Comparison of ENCODE assay signal across 27 cellular contexts in genomic region chr5:170097934-170098333, GRCh38. TPM values are rescaled to one million over a fixed set of nuclear protein-coding genes. Genes with fewer than 3 reads are reported as not detected.
A peak's percentile ranks its signal among the peaks of the same experiment; 100 is the strongest.
DNase-seq lines count a peak whose midpoint lies in the region; ATAC-seq and TF ChIP-seq lines count a peak whose summit lies in the region.
"Had no signal": no experiment of that assay in that cellular context is flagged by ENCODE, and none has a peak within 500 bp of the region (broad histone marks: within the 10 kb centered on the region; RNA-seq: fewer than 3 reads in every experiment).

No MANE protein-coding gene starts in this region.

- peak overlapping the region; percentile 31 for H3K27ac Mint-ChIP-seq in activated CD4-positive, alpha-beta T cell treated with anti-CD3 and anti-CD28 coated beads, Interleukin-2, amount 10 ng/mL, durations not matched to agents 7 days and 5 days
- no peak overlapping the region for H3K27ac Mint-ChIP-seq in activated CD4-positive, alpha-beta T cell treated with anti-CD3 and anti-CD28 coated beads, Interleukin-2, amount 10 ng/mL, durations not matched to agents 24 days and 14 days
- peak overlapping the region; percentile 45 for H3K27ac Mint-ChIP-seq in T-helper 17 cell
- H3K27ac Mint-ChIP-seq in activated T-helper 1 cell treated with anti-CD3 and anti-CD28 coated beads, Interleukin-12 subunit alpha, Interleukin-12 subunit beta, Interleukin-2, Interleukin-4 antibody, amounts not matched to agents 30 ng/mL and 10 ng/mL and 1 ng/mL, durations not matched to agents 14 hours and 24 hours and 36 hours: no peak overlapping the region
- H3K27ac Mint-ChIP-seq: activated CD8-positive, alpha-beta T cell treated with anti-CD3 and anti-CD28 coated beads for 36 hours; activated T-cell treated with anti-CD3 and anti-CD28 coated beads, Interleukin-2, amount 50 U/mL, for 24 hours; brain; progenitor cell of endocrine pancreas; T-cell; WTC11 had no signal

- H3K36me3 ChIP-seq in sigmoid colon: no peaks in the 10 kb centered on the region

- no peak for TF ChIP-seq CTCF in sigmoid colon (IDR thresholded peaks at IDR 0.05)

- POLR2A ChIA-PET in activated CD4-positive, alpha-beta T cell treated with anti-CD3 and anti-CD28 coated beads, Interleukin-2, amount 10 ng/mL, durations not matched to agents 7 days and 5 days (lab: Charles Lee): no interaction called here

- no peaks in the 10 kb centered on the region for H3K36me3 Mint-ChIP-seq in activated CD4-positive, alpha-beta T cell treated with anti-CD3 and anti-CD28 coated beads, Interleukin-2, amount 10 ng/mL, durations not matched to agents 7 days and 5 days (ENCODE audit: low read depth)
- H3K36me3 Mint-ChIP-seq in activated CD4-positive, alpha-beta T cell treated with anti-CD3 and anti-CD28 coated beads, Interleukin-2, amount 10 ng/mL, durations not matched to agents 24 days and 14 days (ENCODE audit: low read depth): no peaks in the 10 kb centered on the region
- H3K36me3 Mint-ChIP-seq in T-helper 17 cell (ENCODE audit: low read depth): peaks cover 3% of the 10 kb centered on the region
- H3K36me3 Mint-ChIP-seq in activated T-helper 1 cell treated with anti-CD3 and anti-CD28 coated beads, Interleukin-12 subunit alpha, Interleukin-12 subunit beta, Interleukin-2, Interleukin-4 antibody, amounts not matched to agents 30 ng/mL and 10 ng/mL and 1 ng/mL, durations not matched to agents 14 hours and 24 hours and 36 hours (ENCODE audit: low read depth): no peaks in the 10 kb centered on the region
- H3K36me3 Mint-ChIP-seq: activated naive CD4-positive, alpha-beta T cell treated with anti-CD3 and anti-CD28 coated beads, Interleukin-2, amount 50 U/mL, for 72 hours; brain; T-cell had no signal

- TF ChIP-seq POLR2A in sigmoid colon (IDR thresholded peaks at IDR 0.05): no peak

- H3K9me3 ChIP-seq in T-helper 17 cell (ENCODE audit: control insufficient read depth, low read length, poor library complexity, severe bottlenecking): no peaks in the 10 kb centered on the region
- no peaks in the 10 kb centered on the region for H3K9me3 ChIP-seq in sigmoid colon

- H3K27me3 Mint-ChIP-seq in activated CD4-positive, alpha-beta T cell treated with anti-CD3 and anti-CD28 coated beads, Interleukin-2, amount 10 ng/mL, durations not matched to agents 7 days and 5 days: peaks cover 4% of the 10 kb centered on the region
- H3K27me3 Mint-ChIP-seq in activated CD4-positive, alpha-beta T cell treated with anti-CD3 and anti-CD28 coated beads, Interleukin-2, amount 10 ng/mL, durations not matched to agents 24 days and 14 days: peaks cover 5% of the 10 kb centered on the region
- peaks cover 18% of the 10 kb centered on the region for H3K27me3 Mint-ChIP-seq in T-helper 17 cell
- peaks cover 6% of the 10 kb centered on the region for H3K27me3 Mint-ChIP-seq in activated T-helper 1 cell treated with anti-CD3 and anti-CD28 coated beads, Interleukin-12 subunit alpha, Interleukin-12 subunit beta, Interleukin-2, Interleukin-4 antibody, amounts not matched to agents 30 ng/mL and 10 ng/mL and 1 ng/mL, durations not matched to agents 14 hours and 24 hours and 36 hours (ENCODE audit: insufficient read depth)
- H3K27me3 Mint-ChIP-seq: activated CD8-positive, alpha-beta T cell treated with anti-CD3 and anti-CD28 coated beads for 36 hours; activated T-cell treated with anti-CD3 and anti-CD28 coated beads, Interleukin-2, amount 50 U/mL, for 24 hours had no signal

- H3K27me3 ChIP-seq in sigmoid colon: no peaks in the 10 kb centered on the region

- no peaks in the 10 kb centered on the region for H3K4me1 Mint-ChIP-seq in activated CD4-positive, alpha-beta T cell treated with anti-CD3 and anti-CD28 coated beads, Interleukin-2, amount 10 ng/mL, durations not matched to agents 7 days and 5 days
- peaks cover 1% of the 10 kb centered on the region for H3K4me1 Mint-ChIP-seq in activated CD4-positive, alpha-beta T cell treated with anti-CD3 and anti-CD28 coated beads, Interleukin-2, amount 10 ng/mL, durations not matched to agents 24 days and 14 days
- H3K4me1 Mint-ChIP-seq in T-helper 17 cell: peaks cover 8% of the 10 kb centered on the region
- no peaks in the 10 kb centered on the region for H3K4me1 Mint-ChIP-seq in activated T-helper 1 cell treated with anti-CD3 and anti-CD28 coated beads, Interleukin-12 subunit alpha, Interleukin-12 subunit beta, Interleukin-2, Interleukin-4 antibody, amounts not matched to agents 30 ng/mL and 10 ng/mL and 1 ng/mL, durations not matched to agents 14 hours and 24 hours and 36 hours (ENCODE audit: low read depth)

- no peak for DNase-seq in activated CD4-positive, alpha-beta T cell treated with anti-CD3 and anti-CD28 coated beads, Interleukin-2, amount 10 ng/mL, durations not matched to agents 7 days and 5 days
- no peak for DNase-seq in activated CD4-positive, alpha-beta T cell treated with anti-CD3 and anti-CD28 coated beads, Interleukin-2, amount 10 ng/mL, durations not matched to agents 24 days and 14 days
- DNase-seq in T-helper 17 cell: no peak
- peak in 23 of 42 donors; percentile 7 to 45 (median 24) for DNase-seq in head of caudate nucleus
- peak; percentile 66 for DNase-seq in sigmoid colon
- no peak for DNase-seq in activated T-helper 1 cell treated with anti-CD3 and anti-CD28 coated beads, Interleukin-12 subunit alpha, Interleukin-12 subunit beta, Interleukin-2, Interleukin-4 antibody, amounts not matched to agents 30 ng/mL and 10 ng/mL and 1 ng/mL, durations not matched to agents 14 hours and 24 hours and 36 hours (ENCODE audit: low spot score)
- no peak for DNase-seq in stimulated activated CD4-positive, alpha-beta T cell treated with anti-CD3 and anti-CD28 coated beads, Interleukin-15, amount 100 ng/mL, for 24 hours
- DNase-seq: 8988T; activated CD8-positive, alpha-beta T cell treated with anti-CD3 and anti-CD28 coated beads for 36 hours; activated T-cell treated with anti-CD3 and anti-CD28 coated beads, Interleukin-2, amount 50 U/mL, for 24 hours; cortex of kidney; DMS 273 treated with DMSO at 0.1 percent for 48 hours; mammary epithelial cell; naive thymus-derived CD8-positive, alpha-beta T cell; NCI-H187; NCI-H345; T-cell had no signal

- no peak overlapping the region for H3K4me3 ChIP-seq in sigmoid colon

- no peak overlapping the region for H3K27ac ChIP-seq in sigmoid colon
- H3K27ac ChIP-seq: epithelial cell of prostate had no signal

- peaks cover 0 to 6% (median 0%) of the 10 kb centered on the region in 4 donors for H3K4me1 ChIP-seq in sigmoid colon

- CTCF ChIA-PET in activated CD4-positive, alpha-beta T cell treated with anti-CD3 and anti-CD28 coated beads, Interleukin-2, amount 10 ng/mL, durations not matched to agents 7 days and 5 days (lab: Charles Lee): no interaction called here

- H3K9me3 Mint-ChIP-seq in activated CD4-positive, alpha-beta T cell treated with anti-CD3 and anti-CD28 coated beads, Interleukin-2, amount 10 ng/mL, durations not matched to agents 7 days and 5 days: no peaks in the 10 kb centered on the region
- H3K9me3 Mint-ChIP-seq in activated CD4-positive, alpha-beta T cell treated with anti-CD3 and anti-CD28 coated beads, Interleukin-2, amount 10 ng/mL, durations not matched to agents 24 days and 14 days: no peaks in the 10 kb centered on the region
- H3K9me3 Mint-ChIP-seq in activated T-helper 1 cell treated with anti-CD3 and anti-CD28 coated beads, Interleukin-12 subunit alpha, Interleukin-12 subunit beta, Interleukin-2, Interleukin-4 antibody, amounts not matched to agents 30 ng/mL and 10 ng/mL and 1 ng/mL, durations not matched to agents 14 hours and 24 hours and 36 hours: no peaks in the 10 kb centered on the region
- H3K9me3 Mint-ChIP-seq: activated CD8-positive, alpha-beta T cell treated with anti-CD3 and anti-CD28 coated beads for 36 hours; activated naive CD4-positive, alpha-beta T cell treated with anti-CD3 and anti-CD28 coated beads, Interleukin-2, amount 50 U/mL, for 72 hours; activated T-cell treated with anti-CD3 and anti-CD28 coated beads, Interleukin-2, amount 50 U/mL, for 24 hours had no signal

- 53 to 72% methylated on average over 9 of the region's 9 CpGs for WGBS in sigmoid colon, 2 donors

- intact Hi-C loops in activated CD4-positive, alpha-beta T cell treated with anti-CD3 and anti-CD28 coated beads, Interleukin-2, amount 10 ng/mL, durations not matched to agents 24 days and 14 days (cut with micrococcal nuclease): no loop called here
- intact Hi-C loops in head of caudate nucleus (cut with DNase I): loop anchor here (2.0 kb wide), 1 partner anchor 87 kb away; no protein-coding TSS in a partner anchor
- intact Hi-C loops in sigmoid colon (cut with DNase I): no loop called here
- intact Hi-C loops in activated T-helper 1 cell treated with anti-CD3 and anti-CD28 coated beads, Interleukin-12 subunit alpha, Interleukin-12 subunit beta, Interleukin-2, Interleukin-4 antibody, amounts not matched to agents 30 ng/mL and 10 ng/mL and 1 ng/mL, durations not matched to agents 14 hours and 24 hours and 36 hours (cut with micrococcal nuclease): no loop called here

- ATAC-seq in T-helper 17 cell (no peak), GM18870 (IDR thresholded peaks at IDR 0.05; ENCODE audit: unreplicated experiment) (no peak)
- ATAC-seq: activated CD8-positive, alpha-beta T cell treated with anti-CD3 and anti-CD28 coated beads for 36 hours; activated naive CD4-positive, alpha-beta T cell treated with anti-CD3 and anti-CD28 coated beads, Interleukin-2, amount 50 U/mL, for 72 hours; naive thymus-derived CD8-positive, alpha-beta T cell; T-cell; WTC11 had no signal

- no peak for TF ChIP-seq EP300 in sigmoid colon (IDR thresholded peaks at IDR 0.05)

- no peak overlapping the region for H3K4me3 Mint-ChIP-seq in activated CD4-positive, alpha-beta T cell treated with anti-CD3 and anti-CD28 coated beads, Interleukin-2, amount 10 ng/mL, durations not matched to agents 7 days and 5 days
- H3K4me3 Mint-ChIP-seq in activated CD4-positive, alpha-beta T cell treated with anti-CD3 and anti-CD28 coated beads, Interleukin-2, amount 10 ng/mL, durations not matched to agents 24 days and 14 days: no peak overlapping the region
- no peak overlapping the region for H3K4me3 Mint-ChIP-seq in T-helper 17 cell
- H3K4me3 Mint-ChIP-seq in activated T-helper 1 cell treated with anti-CD3 and anti-CD28 coated beads, Interleukin-12 subunit alpha, Interleukin-12 subunit beta, Interleukin-2, Interleukin-4 antibody, amounts not matched to agents 30 ng/mL and 10 ng/mL and 1 ng/mL, durations not matched to agents 14 hours and 24 hours and 36 hours: no peak overlapping the region
- H3K4me3 Mint-ChIP-seq: activated CD8-positive, alpha-beta T cell treated with anti-CD3 and anti-CD28 coated beads for 36 hours; activated T-cell treated with anti-CD3 and anti-CD28 coated beads, Interleukin-2, amount 50 U/mL, for 24 hours; brain; naive thymus-derived CD8-positive, alpha-beta T cell; T-cell; WTC11 had no signal

RNA-seq across cellular contexts. Expression of gene FOXI1, which starts 7.8 kb away (rescaled TPM):
- not detected for total RNA-seq in activated CD4-positive, alpha-beta T cell treated with anti-CD3 and anti-CD28 coated beads, Interleukin-2, amount 10 ng/mL, durations not matched to agents 7 days and 5 days
- total RNA-seq in activated CD4-positive, alpha-beta T cell treated with anti-CD3 and anti-CD28 coated beads, Interleukin-2, amount 10 ng/mL, durations not matched to agents 24 days and 14 days: 0.09 TPM in 1 of 2 replicates, not detected in the other
- total RNA-seq in T-helper 17 cell (under 1 TPM in 1 of 2 donors, not detected in 1; 0.18 TPM), sigmoid colon (not detected)
- under 1 TPM in 1 of 3 donors, not detected in 2; 0.06 TPM for polyA plus RNA-seq in sigmoid colon
- total RNA-seq in activated T-helper 1 cell treated with anti-CD3 and anti-CD28 coated beads, Interleukin-12 subunit alpha, Interleukin-12 subunit beta, Interleukin-2, Interleukin-4 antibody, amounts not matched to agents 30 ng/mL and 10 ng/mL and 1 ng/mL, durations not matched to agents 14 hours and 24 hours and 36 hours: not detected in 2 replicates
- total RNA-seq: activated CD8-positive, alpha-beta T cell treated with anti-CD3 and anti-CD28 coated beads for 36 hours; activated naive CD4-positive, alpha-beta T cell treated with anti-CD3 and anti-CD28 coated beads, Interleukin-2, amount 50 U/mL, for 72 hours; frontal cortex; HT1080; M059J; mammary epithelial cell; naive thymus-derived CD8-positive, alpha-beta T cell; progenitor cell of endocrine pancreas; WTC11 had no signal
- polyA plus RNA-seq: BJ; mammary epithelial cell; naive thymus-derived CD8-positive, alpha-beta T cell had no signal

Comparison
In these comparisons a context has a peak if more than half of its experiments do, and no peak if none do; other contexts are left out.
1. H3K27ac Mint-ChIP-seq: peak in activated CD4-positive, alpha-beta T cell treated with anti-CD3 and anti-CD28 coated beads, Interleukin-2, amount 10 ng/mL, durations not matched to agents 7 days and 5 days (single experiment) and T-helper 17 cell (single experiment); none in activated CD4-positive, alpha-beta T cell treated with anti-CD3 and anti-CD28 coated beads, Interleukin-2, amount 10 ng/mL, durations not matched to agents 24 days and 14 days (single experiment) and activated T-helper 1 cell treated with anti-CD3 and anti-CD28 coated beads, Interleukin-12 subunit alpha, Interleukin-12 subunit beta, Interleukin-2, Interleukin-4 antibody, amounts not matched to agents 30 ng/mL and 10 ng/mL and 1 ng/mL, durations not matched to agents 14 hours and 24 hours and 36 hours (single experiment).
2. DNase-seq: peak in head of caudate nucleus (23 of 42) and sigmoid colon (single experiment); none in activated CD4-positive, alpha-beta T cell treated with anti-CD3 and anti-CD28 coated beads, Interleukin-2, amount 10 ng/mL, durations not matched to agents 7 days and 5 days (single experiment), activated CD4-positive, alpha-beta T cell treated with anti-CD3 and anti-CD28 coated beads, Interleukin-2, amount 10 ng/mL, durations not matched to agents 24 days and 14 days (single experiment), T-helper 17 cell (0 of 3), activated T-helper 1 cell treated with anti-CD3 and anti-CD28 coated beads, Interleukin-12 subunit alpha, Interleukin-12 subunit beta, Interleukin-2, Interleukin-4 antibody, amounts not matched to agents 30 ng/mL and 10 ng/mL and 1 ng/mL, durations not matched to agents 14 hours and 24 hours and 36 hours (single experiment) and stimulated activated CD4-positive, alpha-beta T cell treated with anti-CD3 and anti-CD28 coated beads, Interleukin-15, amount 100 ng/mL, for 24 hours (single experiment).